Comparison of ENCODE assay signal across 16 cellular contexts in genomic region chr4:4726051-4726450, GRCh38.
DNase-seq lines count a peak whose midpoint lies in the region; ATAC-seq, FAIRE-seq and TF ChIP-seq lines count a peak whose summit lies in the region.
"Had no signal": no experiment of that assay in that cellular context is flagged by ENCODE, and none has a peak within 500 bp of the region (broad histone marks: within the 10 kb centered on the region; RNA-seq: fewer than 3 reads in every experiment).

No MANE protein-coding gene starts in this region.

- no peaks in the 10 kb centered on the region for H4K20me1 ChIP-seq in endothelial cell of umbilical vein (replicated peaks; ENCODE audit: control insufficient read depth, extremely low read depth, insufficient read depth, low read length)

- H3K36me3 ChIP-seq in NT2/D1 (ENCODE audit: insufficient read depth, insufficient read length, low read length) (no peaks in the 10 kb centered on the region), endothelial cell of umbilical vein (ENCODE audit: control insufficient read depth in 2 of 2, extremely low read depth in 1 of 2, insufficient read depth in 2 of 2, low read length in 2 of 2) (no peaks in the 10 kb centered on the region), Caco-2 (ENCODE audit: control insufficient read depth, insufficient read depth, low read length) (no peaks in the 10 kb centered on the region)
- H3K36me3 ChIP-seq: breast epithelium, SJCRH30 had no signal

- BruUV-seq in endothelial cell of umbilical vein (replicated peaks; lab: Mats Ljungman, UMichigan): no TSS peak
- no TSS peak for BruUV-seq in Caco-2 (replicated peaks; lab: Mats Ljungman, UMichigan)

- no peak for ATAC-seq in HG02840 (IDR thresholded peaks at IDR 0.05; ENCODE audit: low FRiP score, unreplicated experiment)
- ATAC-seq: naive thymus-derived CD4-positive, alpha-beta T cell had no signal

- peak; percentile 11 for DNase-seq in GM12865 (ENCODE audit: low read depth)
- DNase-seq in NT2/D1 (ENCODE audit: low read depth, low spot score): peak; percentile 40
- DNase-seq in endothelial cell of umbilical vein (ENCODE audit: low read depth, low spot score): no peak
- no peak for DNase-seq in activated naive CD4-positive, alpha-beta T cell treated with anti-CD3 and anti-CD28 coated beads, Interleukin-2, amount 10 ng/mL, durations not matched to agents 7 days and 5 days
- DNase-seq in Caco-2: no peak
- DNase-seq in nephron progenitor cell: no peak
- DNase-seq: activated T-cell treated with anti-CD3 and anti-CD28 coated beads, Interleukin-2, amount 50 U/mL, for 48 hours; kidney; naive thymus-derived CD4-positive, alpha-beta T cell; NCI-H510A treated with DMSO at 0.1 percent for 48 hours had no signal

- dilution Hi-C loops in endothelial cell of umbilical vein (cut with MboI; ENCODE audit: extremely low pct_ligation_motif_present, low sequenced_read_pairs): no loop called here

- POLR2A ChIA-PET in endothelial cell of umbilical vein (lab: Charles Lee): no interaction called here
- POLR2A ChIA-PET in Caco-2 (lab: Charles Lee): no interaction called here

- H3K27me3 ChIP-seq in NT2/D1 (ENCODE audit: insufficient read depth, insufficient read length): no peaks in the 10 kb centered on the region
- no peaks in the 10 kb centered on the region for H3K27me3 ChIP-seq in endothelial cell of umbilical vein (ENCODE audit: control insufficient read depth in 2 of 2, insufficient read depth in 2 of 2, low read length in 2 of 2)
- H3K27me3 ChIP-seq in Caco-2 (replicated peaks; ENCODE audit: control insufficient read depth, insufficient read depth, low read length): no peaks in the 10 kb centered on the region
- H3K27me3 ChIP-seq: breast epithelium, SJCRH30, tibial nerve had no signal

- no peaks in the 10 kb centered on the region for H3K36me3 Mint-ChIP-seq in activated naive CD4-positive, alpha-beta T cell treated with anti-CD3 and anti-CD28 coated beads, Interleukin-2, amount 10 ng/mL, durations not matched to agents 7 days and 5 days
- H3K36me3 Mint-ChIP-seq in Caco-2 (ENCODE audit: insufficient read depth, unreplicated experiment) (no peaks in the 10 kb centered on the region), nephron progenitor cell (ENCODE audit: low read depth) (peaks cover 48% of the 10 kb centered on the region)

- H3K27ac Mint-ChIP-seq in activated naive CD4-positive, alpha-beta T cell treated with anti-CD3 and anti-CD28 coated beads, Interleukin-2, amount 10 ng/mL, durations not matched to agents 7 days and 5 days: no peak overlapping the region
- H3K27ac Mint-ChIP-seq in Caco-2 (ENCODE audit: unreplicated experiment) (no peak overlapping the region), nephron progenitor cell (no peak overlapping the region)
- H3K27ac Mint-ChIP-seq: B cell; naive thymus-derived CD4-positive, alpha-beta T cell had no signal

- H3K4me1 ChIP-seq in NT2/D1 (ENCODE audit: insufficient read depth, insufficient read length) (no peaks in the 10 kb centered on the region), endothelial cell of umbilical vein (ENCODE audit: control insufficient read depth, extremely low read depth, insufficient read depth, low read length) (no peaks in the 10 kb centered on the region), Caco-2 (no peaks in the 10 kb centered on the region)
- H3K4me1 ChIP-seq: breast epithelium, SJCRH30, tibial nerve had no signal

- H3K9ac ChIP-seq in NT2/D1 (ENCODE audit: insufficient read length, low read depth): no peak overlapping the region
- H3K9ac ChIP-seq in endothelial cell of umbilical vein (replicated peaks; ENCODE audit: extremely low read depth, insufficient read depth, low read length): no peak overlapping the region

- H3K4me2 ChIP-seq in endothelial cell of umbilical vein (ENCODE audit: insufficient read depth, low read length): no peak overlapping the region

- CTCF ChIA-PET in endothelial cell of umbilical vein (lab: Charles Lee): interaction anchor here (1.0 kb wide), 1 partner anchor 14 kb away, joined by 3 read pairs; no protein-coding TSS in a partner anchor
- CTCF ChIA-PET in activated naive CD4-positive, alpha-beta T cell treated with anti-CD3 and anti-CD28 coated beads, Interleukin-2, amount 10 ng/mL, durations not matched to agents 7 days and 5 days (lab: Charles Lee): interaction anchor here (0.6 kb wide), 1 partner anchor 180 kb away, joined by 3 read pairs; no protein-coding TSS in a partner anchor
- CTCF ChIA-PET in Caco-2 (lab: Charles Lee): no interaction called here

- H3K9me3 Mint-ChIP-seq in activated naive CD4-positive, alpha-beta T cell treated with anti-CD3 and anti-CD28 coated beads, Interleukin-2, amount 10 ng/mL, durations not matched to agents 7 days and 5 days: peaks cover 44% of the 10 kb centered on the region
- H3K9me3 Mint-ChIP-seq in Caco-2 (ENCODE audit: unreplicated experiment): peaks cover 11% of the 10 kb centered on the region
- peaks cover 51% of the 10 kb centered on the region for H3K9me3 Mint-ChIP-seq in nephron progenitor cell

- no peaks in the 10 kb centered on the region for H3K27me3 Mint-ChIP-seq in activated naive CD4-positive, alpha-beta T cell treated with anti-CD3 and anti-CD28 coated beads, Interleukin-2, amount 10 ng/mL, durations not matched to agents 7 days and 5 days
- H3K27me3 Mint-ChIP-seq in Caco-2 (ENCODE audit: insufficient read depth, unreplicated experiment): no peaks in the 10 kb centered on the region
- peaks cover 13% of the 10 kb centered on the region for H3K27me3 Mint-ChIP-seq in nephron progenitor cell (ENCODE audit: low read depth, poor library complexity)
- H3K27me3 Mint-ChIP-seq: B cell; naive thymus-derived CD4-positive, alpha-beta T cell had no signal

- H3K4me3 ChIP-seq in GM12865 (ENCODE audit: low read depth, low read length) (no peak overlapping the region), NT2/D1 (ENCODE audit: insufficient read length, low read depth) (no peak overlapping the region), endothelial cell of umbilical vein (replicated peaks in 1 of 3; ENCODE audit: insufficient read depth in 1 of 3, low read depth in 1 of 3, low read length in 3 of 3) (no peak overlapping the region), Caco-2 (ENCODE audit: low read depth, low read length) (no peak overlapping the region)
- H3K4me3 ChIP-seq: breast epithelium, SJCRH30, tibial nerve had no signal

- H3K27ac ChIP-seq in 22Rv1 (no peak overlapping the region), endothelial cell of umbilical vein (ENCODE audit: insufficient read depth, low read depth, low read length) (no peak overlapping the region)
- H3K27ac ChIP-seq: breast epithelium, SJCRH30, tibial nerve had no signal

- TF ChIP-seq POLR2A in endothelial cell of umbilical vein (IDR thresholded peaks at IDR 0.05; ENCODE audit: low read depth, low read length): no peak

- no peak overlapping the region for H2AFZ ChIP-seq in endothelial cell of umbilical vein (ENCODE audit: low read depth, low read length)

- H3K9me1 ChIP-seq in endothelial cell of umbilical vein (replicated peaks; ENCODE audit: control insufficient read depth, extremely low read depth, insufficient read depth, low read length): no peaks in the 10 kb centered on the region

- peak; percentile 50 for TF ChIP-seq CTCF in 22Rv1 (IDR thresholded peaks at IDR 0.05)
- TF ChIP-seq CTCF in GM12865 (IDR thresholded peaks at IDR 0.05; ENCODE audit: insufficient read depth, low read depth, low read length, missing control alignments): peak; percentile 34
- TF ChIP-seq CTCF in endothelial cell of umbilical vein (IDR thresholded peaks at IDR 0.05; ENCODE audit: extremely low read depth in 1 of 2, insufficient read depth in 1 of 2, low read depth in 1 of 2, low read length in 2 of 2): peak; percentile 15 to 16
- TF ChIP-seq CTCF in Caco-2 (IDR thresholded peaks at IDR 0.05; ENCODE audit: insufficient read depth in 1 of 2, low read depth in 1 of 2, low read length in 1 of 2, severe bottlenecking in 1 of 2, unreplicated experiment in 1 of 2): no peak
- no peak for TF ChIP-seq CTCF in nephron progenitor cell (IDR thresholded peaks at IDR 0.05)

- no peak overlapping the region for H3K4me3 Mint-ChIP-seq in activated naive CD4-positive, alpha-beta T cell treated with anti-CD3 and anti-CD28 coated beads, Interleukin-2, amount 10 ng/mL, durations not matched to agents 7 days and 5 days
- no peak overlapping the region for H3K4me3 Mint-ChIP-seq in Caco-2 (ENCODE audit: unreplicated experiment)
- no peak overlapping the region for H3K4me3 Mint-ChIP-seq in nephron progenitor cell
- H3K4me3 Mint-ChIP-seq: B cell; naive thymus-derived CD4-positive, alpha-beta T cell had no signal

- FAIRE-seq in endothelial cell of umbilical vein (lab: Jason Lieb, UNC): no peak
- FAIRE-seq: kidney had no signal

- no peaks in the 10 kb centered on the region for H3K4me1 Mint-ChIP-seq in activated naive CD4-positive, alpha-beta T cell treated with anti-CD3 and anti-CD28 coated beads, Interleukin-2, amount 10 ng/mL, durations not matched to agents 7 days and 5 days
- H3K4me1 Mint-ChIP-seq in Caco-2 (ENCODE audit: low read depth, unreplicated experiment): no peaks in the 10 kb centered on the region
- peaks cover 17% of the 10 kb centered on the region for H3K4me1 Mint-ChIP-seq in nephron progenitor cell
- H3K4me1 Mint-ChIP-seq: B cell; naive thymus-derived CD4-positive, alpha-beta T cell had no signal

- intact Hi-C loops in endothelial cell of umbilical vein (cut with micrococcal nuclease): no loop called here
- intact Hi-C loops in Caco-2 (cut with micrococcal nuclease; ENCODE audit: unreplicated experiment): no loop called here

- no peaks in the 10 kb centered on the region for H3K79me2 ChIP-seq in endothelial cell of umbilical vein (ENCODE audit: control insufficient read depth, insufficient read depth, low read length)

- H3K9me3 ChIP-seq in NT2/D1 (ENCODE audit: insufficient read depth, low read length) (peaks cover 48% of the 10 kb centered on the region), endothelial cell of umbilical vein (replicated peaks; ENCODE audit: control insufficient read depth, insufficient read depth, low read length) (no peaks in the 10 kb centered on the region), Caco-2 (peaks cover 10% of the 10 kb centered on the region)

TF ChIP-seq in endothelial cell of umbilical vein, 7 proteins besides CTCF, POLR2A, EP300 and RAD21:
- TF ChIP-seq POLR2AphosphoS5 (IDR thresholded peaks at IDR 0.05; ENCODE audit: insufficient read depth, low read depth, low read length): no peak
- TF ChIP-seq JUN (IDR thresholded peaks at IDR 0.05; ENCODE audit: borderline replicate concordance, insufficient read depth, insufficient read length, low read depth): no peak
- no peak for TF ChIP-seq MAX (IDR thresholded peaks at IDR 0.05; ENCODE audit: insufficient read depth, insufficient read length)
- TF ChIP-seq GATA2 (IDR thresholded peaks at IDR 0.05; ENCODE audit: insufficient read depth, insufficient read length, low read depth, low read length): no peak
- no peak for TF ChIP-seq FOS (IDR thresholded peaks at IDR 0.05; ENCODE audit: borderline replicate concordance, insufficient read depth, low read length)
- no peak for TF ChIP-seq MYC (IDR thresholded peaks at IDR 0.05; ENCODE audit: low read depth, low read length)
- TF ChIP-seq EZH2 (IDR thresholded peaks at IDR 0.05; ENCODE audit: borderline replicate concordance, low read depth, low read length, severe bottlenecking): no peak

Comparison
In these comparisons a context has a peak if more than half of its experiments do, and no peak if none do; other contexts are left out.
1. CTCF ChIP-seq: peak in 22Rv1 (single experiment), GM12865 (single experiment) and endothelial cell of umbilical vein (2 of 2); none in Caco-2 (0 of 2) and nephron progenitor cell (single experiment).
2. DNase-seq: peak in GM12865 (single experiment) and NT2/D1 (single experiment); none in endothelial cell of umbilical vein (single experiment), activated naive CD4-positive, alpha-beta T cell treated with anti-CD3 and anti-CD28 coated beads, Interleukin-2, amount 10 ng/mL, durations not matched to agents 7 days and 5 days (single experiment), Caco-2 (0 of 2) and nephron progenitor cell (single experiment).